ENCODE assay signal across 10 cellular contexts in the genomic region with DNA sequence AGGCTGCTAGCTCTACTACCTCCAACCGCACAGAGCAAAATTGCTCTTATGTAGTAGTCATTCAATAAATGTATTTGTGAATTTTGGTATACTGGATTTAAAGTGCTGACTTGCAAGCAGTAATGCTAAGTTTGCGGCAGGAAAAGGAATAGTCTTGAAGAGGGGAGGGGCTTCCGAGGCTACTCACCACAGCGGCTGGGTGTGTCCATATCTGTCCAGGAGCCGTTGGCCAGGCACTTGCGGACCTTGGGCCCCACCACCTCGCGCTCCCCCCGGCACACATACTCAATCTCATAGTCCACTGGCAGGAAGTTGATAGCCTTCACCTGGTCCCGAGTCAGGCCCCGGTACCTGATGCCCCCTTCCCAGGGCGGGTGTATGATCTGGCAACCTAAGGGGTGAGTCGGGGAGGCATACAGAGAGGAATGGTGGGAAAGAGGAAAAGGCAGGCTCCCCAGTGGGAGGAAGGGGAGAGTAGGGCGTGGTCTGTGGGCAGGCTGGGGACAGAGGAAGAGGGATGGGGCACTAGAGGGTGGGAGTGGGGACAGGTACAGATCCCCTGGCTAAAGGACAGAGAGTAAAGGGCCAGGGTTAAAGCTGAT. TPM values are rescaled to one million over a fixed set of nuclear protein-coding genes. Genes with fewer than 3 reads are reported as not detected.
DNase-seq lines count a peak whose midpoint lies in the region; ATAC-seq, FAIRE-seq and TF ChIP-seq lines count a peak whose summit lies in the region.
"Had no signal": no experiment of that assay in that cellular context is flagged by ENCODE, and none has a peak within 500 bp of the region (broad histone marks: within the 10 kb centered on the region; RNA-seq: fewer than 3 reads in every experiment).

No MANE protein-coding gene starts in this region.

- intact Hi-C loops in left ventricle myocardium superior (cut with micrococcal nuclease), result no loop called here
- intact Hi-C loops in activated T-helper 2 cell treated with anti-CD3 and anti-CD28 coated beads, Interferon-gamma antibody, Interleukin-2, Interleukin-4, amounts not matched to agents 10 μg/mL and 5 μg/mL and 100 μg/mL, durations not matched to agents 14 hours and 24 hours and 36 hours (cut with micrococcal nuclease), result no loop called here

- peak overlapping the region in 1 of 2 donors; percentile 92 for H3K4me3 ChIP-seq in right atrium auricular region
- peak overlapping the region; percentile 63; the same call in 1 of the 2 replicates for H3K4me3 ChIP-seq in iPS DF 6.9 (ENCODE audit: low read length)

- H3K27me3 ChIP-seq in right atrium auricular region (no peaks in the 10 kb centered on the region), iPS DF 6.9 (ENCODE audit: control insufficient read depth, insufficient read depth, low read length) (no peaks in the 10 kb centered on the region)

- peaks cover 38% of the 10 kb centered on the region for H3K4me1 Mint-ChIP-seq in activated T-helper 2 cell treated with anti-CD3 and anti-CD28 coated beads, Interferon-gamma antibody, Interleukin-2, Interleukin-4, amounts not matched to agents 10 μg/mL and 5 μg/mL and 100 μg/mL, durations not matched to agents 14 hours and 24 hours and 36 hours (ENCODE audit: low read depth)
- H3K4me1 Mint-ChIP-seq in type B pancreatic cell (ENCODE audit: unreplicated experiment), result peaks cover 43% of the 10 kb centered on the region

- peaks cover 52% of the 10 kb centered on the region for H3K27me3 Mint-ChIP-seq in activated T-helper 2 cell treated with anti-CD3 and anti-CD28 coated beads, Interferon-gamma antibody, Interleukin-2, Interleukin-4, amounts not matched to agents 10 μg/mL and 5 μg/mL and 100 μg/mL, durations not matched to agents 14 hours and 24 hours and 36 hours (ENCODE audit: low read depth)
- peaks cover 40% of the 10 kb centered on the region for H3K27me3 Mint-ChIP-seq in type B pancreatic cell

- no peaks in the 10 kb centered on the region for H3K9me3 Mint-ChIP-seq in activated T-helper 2 cell treated with anti-CD3 and anti-CD28 coated beads, Interferon-gamma antibody, Interleukin-2, Interleukin-4, amounts not matched to agents 10 μg/mL and 5 μg/mL and 100 μg/mL, durations not matched to agents 14 hours and 24 hours and 36 hours
- no peaks in the 10 kb centered on the region for H3K9me3 Mint-ChIP-seq in type B pancreatic cell

- no peak for TF ChIP-seq CTCF in right atrium auricular region (IDR thresholded peaks at IDR 0.05)
- TF ChIP-seq CTCF in type B pancreatic cell (conservative IDR thresholded peaks at IDR 0.05), result no peak

- peaks cover 3% of the 10 kb centered on the region for H3K36me3 Mint-ChIP-seq in activated T-helper 2 cell treated with anti-CD3 and anti-CD28 coated beads, Interferon-gamma antibody, Interleukin-2, Interleukin-4, amounts not matched to agents 10 μg/mL and 5 μg/mL and 100 μg/mL, durations not matched to agents 14 hours and 24 hours and 36 hours (ENCODE audit: low read depth)
- peaks cover 4% of the 10 kb centered on the region for H3K36me3 Mint-ChIP-seq in type B pancreatic cell

- TF ChIP-seq POLR2A in GM12891 (IDR thresholded peaks at IDR 0.05; ENCODE audit: low read depth, low read length), result no peak

- no peak for FAIRE-seq in GM12891 (lab: Jason Lieb, UNC)
- FAIRE-seq: colon had no signal

- DNase-seq in left ventricle myocardium superior (peak; percentile 42), right atrium auricular region (ENCODE audit: low spot score) (no peak), iPS DF 6.9 (ENCODE audit: low read depth, low spot score) (no peak), type B pancreatic cell (ENCODE audit: extremely low spot score, unreplicated experiment) (no peak), NCI-H2196 treated with DMSO at 0.1 percent for 48 hours (lab: John Stamatoyannopoulos, UW; ENCODE audit: unreplicated experiment) (no peak), GM12891 (ENCODE audit: insufficient read length, low spot score) (no peak)
- no peak for DNase-seq in activated T-helper 2 cell treated with anti-CD3 and anti-CD28 coated beads, Interferon-gamma antibody, Interleukin-2, Interleukin-4, amounts not matched to agents 10 μg/mL and 5 μg/mL and 100 μg/mL, durations not matched to agents 14 hours and 24 hours and 36 hours (ENCODE audit: low spot score)

- no peaks in the 10 kb centered on the region for H3K9me3 ChIP-seq in right atrium auricular region
- no peaks in the 10 kb centered on the region for H3K9me3 ChIP-seq in iPS DF 6.9 (ENCODE audit: control insufficient read depth, insufficient read depth, low read length)

- peaks cover 3 to 34% of the 10 kb centered on the region in 2 donors for H3K4me1 ChIP-seq in right atrium auricular region
- peaks cover 1% of the 10 kb centered on the region; the same call in 1 of the 2 replicates for H3K4me1 ChIP-seq in iPS DF 6.9 (ENCODE audit: control insufficient read depth, insufficient read depth, low read length)

- H3K36me3 ChIP-seq in right atrium auricular region (no peaks in the 10 kb centered on the region), iPS DF 6.9 (ENCODE audit: control insufficient read depth, insufficient read depth, low read length) (no peaks in the 10 kb centered on the region)

- no CpG with 5 or more reads among the region's 14 CpGs for WGBS in iPS DF 6.9 (ENCODE audit: insufficient coverage, insufficient read length)

- H3K27ac Mint-ChIP-seq in activated T-helper 2 cell treated with anti-CD3 and anti-CD28 coated beads, Interferon-gamma antibody, Interleukin-2, Interleukin-4, amounts not matched to agents 10 μg/mL and 5 μg/mL and 100 μg/mL, durations not matched to agents 14 hours and 24 hours and 36 hours, result no peak overlapping the region
- peak overlapping the region; percentile 62 for H3K27ac Mint-ChIP-seq in type B pancreatic cell

- H3K4me3 Mint-ChIP-seq in activated T-helper 2 cell treated with anti-CD3 and anti-CD28 coated beads, Interferon-gamma antibody, Interleukin-2, Interleukin-4, amounts not matched to agents 10 μg/mL and 5 μg/mL and 100 μg/mL, durations not matched to agents 14 hours and 24 hours and 36 hours (ENCODE audit: low read depth), result peak overlapping the region; percentile 81
- peak overlapping the region; percentile 92 for H3K4me3 Mint-ChIP-seq in type B pancreatic cell

- ATAC-seq in left ventricle myocardium superior (no peak), HG03521 (IDR thresholded peaks at IDR 0.05; ENCODE audit: unreplicated experiment) (no peak)

- H3K27ac ChIP-seq in right atrium auricular region (no peak overlapping the region), iPS DF 6.9 (ENCODE audit: low read length) (no peak overlapping the region)

TF ChIP-seq in GM12891, 5 proteins besides CTCF, POLR2A, EP300 and RAD21:
- TF ChIP-seq TAF1 (IDR thresholded peaks at IDR 0.05; ENCODE audit: low read depth, low read length) (no peak), POU2F2 (IDR thresholded peaks at IDR 0.05; ENCODE audit: low read depth, low read length) (no peak), PAX5 (IDR thresholded peaks at IDR 0.05; ENCODE audit: insufficient read depth, low read length, severe bottlenecking) (no peak), SPI1 (IDR thresholded peaks at IDR 0.05; ENCODE audit: low read depth, low read length) (no peak), POLR2AphosphoS5 (IDR thresholded peaks at IDR 0.05; ENCODE audit: low read depth, low read length) (no peak)

RNA-seq across cellular contexts. Expression of a gene that starts 1.7 kb away (rescaled TPM):
- total RNA-seq in left ventricle myocardium superior, result 22.6 TPM
- total RNA-seq in right atrium auricular region, result 10 to 100 TPM; 16.4 to 32.0 TPM
- total RNA-seq in activated T-helper 2 cell treated with anti-CD3 and anti-CD28 coated beads, Interferon-gamma antibody, Interleukin-2, Interleukin-4, amounts not matched to agents 10 μg/mL and 5 μg/mL and 100 μg/mL, durations not matched to agents 14 hours and 24 hours and 36 hours, result 17.0 and 21.1 TPM in 2 replicates
- 26.6 and 71.7 TPM in 2 replicates for total RNA-seq in type B pancreatic cell (ENCODE audit: low replicate concordance)
- 3.2 TPM for polyA plus RNA-seq in GM12891 (2012; ENCODE audit: low read depth, missing spikeins)

RNA-seq across cellular contexts. Expression of a gene that starts 25.6 kb away (rescaled TPM):
- 5.4 TPM for total RNA-seq in left ventricle myocardium superior
- total RNA-seq in right atrium auricular region, result 1 to 10 TPM in 1 of 2 donors, under 1 TPM in 1; 0.16 to 2.4 TPM
- total RNA-seq in activated T-helper 2 cell treated with anti-CD3 and anti-CD28 coated beads, Interferon-gamma antibody, Interleukin-2, Interleukin-4, amounts not matched to agents 10 μg/mL and 5 μg/mL and 100 μg/mL, durations not matched to agents 14 hours and 24 hours and 36 hours, result not detected in 2 replicates
- not detected in 2 replicates for total RNA-seq in type B pancreatic cell (ENCODE audit: low replicate concordance)
- polyA plus RNA-seq in GM12891 (2012; ENCODE audit: low read depth, missing spikeins), result 0.41 TPM
- total RNA-seq: lung microvascular endothelial cell had no signal

RNA-seq across cellular contexts. Expression of a gene that starts 46.4 kb away (rescaled TPM):
- total RNA-seq in left ventricle myocardium superior, result not detected
- total RNA-seq in right atrium auricular region, result not detected
- total RNA-seq in activated T-helper 2 cell treated with anti-CD3 and anti-CD28 coated beads, Interferon-gamma antibody, Interleukin-2, Interleukin-4, amounts not matched to agents 10 μg/mL and 5 μg/mL and 100 μg/mL, durations not matched to agents 14 hours and 24 hours and 36 hours, result not detected in 2 replicates
- total RNA-seq in type B pancreatic cell (ENCODE audit: low replicate concordance), result not detected in 2 replicates
- not detected for polyA plus RNA-seq in GM12891 (2012; ENCODE audit: low read depth, missing spikeins)
- total RNA-seq: lung microvascular endothelial cell had no signal

RNA-seq across cellular contexts. Expression of a gene that starts 49.6 kb away (rescaled TPM):
- total RNA-seq in left ventricle myocardium superior (not detected), right atrium auricular region (10 to 100 TPM in 1 of 2 donors, under 1 TPM in 1; 0.30 to 12.6 TPM), type B pancreatic cell (ENCODE audit: low replicate concordance) (not detected in 2 replicates)
- total RNA-seq in activated T-helper 2 cell treated with anti-CD3 and anti-CD28 coated beads, Interferon-gamma antibody, Interleukin-2, Interleukin-4, amounts not matched to agents 10 μg/mL and 5 μg/mL and 100 μg/mL, durations not matched to agents 14 hours and 24 hours and 36 hours, result 2.6 and 3.0 TPM in 2 replicates
- polyA plus RNA-seq in GM12891 (2012; ENCODE audit: low read depth, missing spikeins), result 10.8 TPM
